ENCODE assay signal across 9 cellular contexts in genomic region chr7:102450242-102450641, GRCh38. TPM values are rescaled to one million over a fixed set of nuclear protein-coding genes. Genes with fewer than 3 reads are reported as not detected.
DNase-seq lines count a peak whose midpoint lies in the region; ATAC-seq, FAIRE-seq and TF ChIP-seq lines count a peak whose summit lies in the region.
"Had no signal": no experiment of that assay in that cellular context is flagged by ENCODE, and none has a peak within 500 bp of the region (broad histone marks: within the 10 kb centered on the region; RNA-seq: fewer than 3 reads in every experiment).

No MANE protein-coding gene starts in this region.

- H3K9me3 ChIP-seq in suprapubic skin, result no peaks in the 10 kb centered on the region

- DNase-seq in NCI-H526 (lab: John Stamatoyannopoulos, UW) (peak; percentile 45 to 50), NCI-H526 treated with DMSO at 0.1 percent for 48 hours (lab: John Stamatoyannopoulos, UW) (no peak), RCC 7860 (ENCODE audit: low spot score) (peak; percentile 26), suprapubic skin (ENCODE audit: low spot score in 2 of 2) (no peak), NCI-H146 treated with DMSO at 0.1 percent for 48 hours (lab: John Stamatoyannopoulos, UW; ENCODE audit: unreplicated experiment) (no peak)
- no peak for DNase-seq in central memory CD8-positive, alpha-beta T cell (ENCODE audit: low spot score in 2 of 2)
- peak; percentile 59 for DNase-seq in stimulated activated CD8-positive, alpha-beta memory T cell treated with anti-CD3 and anti-CD28 coated beads, Interleukin-4, amount 100 ng/mL, for 48 hours

- peaks cover 4% of the 10 kb centered on the region for H3K4me1 ChIP-seq in suprapubic skin

- no peaks in the 10 kb centered on the region for H3K4me1 Mint-ChIP-seq in central memory CD8-positive, alpha-beta T cell

- peak; percentile 73 for ATAC-seq in central memory CD8-positive, alpha-beta T cell (replicated peaks; ENCODE audit: extremely low read depth, poor library complexity, severe bottlenecking)
- ATAC-seq in HG03521 (IDR thresholded peaks at IDR 0.05; ENCODE audit: unreplicated experiment), result no peak

- no peaks in the 10 kb centered on the region for H3K27me3 Mint-ChIP-seq in central memory CD8-positive, alpha-beta T cell

- no peak for TF ChIP-seq POLR2A in suprapubic skin (IDR thresholded peaks at IDR 0.05)

- H3K9me3 Mint-ChIP-seq in central memory CD8-positive, alpha-beta T cell, result no peaks in the 10 kb centered on the region

- H3K4me3 ChIP-seq in suprapubic skin, result no peak overlapping the region

- WGBS in suprapubic skin, result 78% methylated on average over 6 of the region's 6 CpGs

- no peak for TF ChIP-seq CTCF in suprapubic skin (IDR thresholded peaks at IDR 0.05)

- FAIRE-seq in RCC 7860 (lab: Jason Lieb, UNC), result no peak
- FAIRE-seq: frontal cortex had no signal

- no peak overlapping the region for H3K4me3 Mint-ChIP-seq in central memory CD8-positive, alpha-beta T cell

- H3K27ac Mint-ChIP-seq in central memory CD8-positive, alpha-beta T cell (ENCODE audit: low read depth), result peak overlapping the region; percentile 55

- H3K36me3 Mint-ChIP-seq in central memory CD8-positive, alpha-beta T cell (ENCODE audit: insufficient read depth), result peaks cover 8% of the 10 kb centered on the region

- H3K36me3 ChIP-seq in suprapubic skin, result peaks cover 19% of the 10 kb centered on the region

- H3K27ac ChIP-seq in suprapubic skin, result no peak overlapping the region

- H3K27me3 ChIP-seq in suprapubic skin, result no peaks in the 10 kb centered on the region

- no peak for TF ChIP-seq EP300 in suprapubic skin (IDR thresholded peaks at IDR 0.05)

RNA-seq across cellular contexts. Expression of gene ALKBH4, which starts 14.4 kb away (rescaled TPM):
- 10 to 100 TPM; 17.9 to 41.1 (median 26.7) TPM for total RNA-seq in suprapubic skin

RNA-seq across cellular contexts. Expression of gene LRWD1, which starts 14.5 kb away (rescaled TPM):
- 10 to 100 TPM in 3 of 4 donors, 1 to 10 TPM in 1; 9.8 to 19.2 (median 16.4) TPM for total RNA-seq in suprapubic skin

RNA-seq across cellular contexts. Expression of gene ORAI2, which starts 16.9 kb away (rescaled TPM):
- total RNA-seq in suprapubic skin, result 1 to 10 TPM; 4.3 to 7.0 (median 5.0) TPM

RNA-seq across cellular contexts. Expression of gene POLR2J, which starts 28.5 kb away (rescaled TPM):
- total RNA-seq in suprapubic skin, result 10 to 100 TPM in 3 of 4 donors, 1 to 10 TPM in 1; 9.5 to 29.0 (median 19.3) TPM

RNA-seq across cellular contexts. Expression of gene PRKRIP1, which starts 54.1 kb away (rescaled TPM):
- 10 to 100 TPM; 21.5 to 54.7 (median 23.3) TPM for total RNA-seq in suprapubic skin

Comparison
In these comparisons a context has a peak if more than half of its experiments do, and no peak if none do; other contexts are left out.
1. DNase-seq: peak in NCI-H526 (2 of 2), RCC 7860 (single experiment) and stimulated activated CD8-positive, alpha-beta memory T cell treated with anti-CD3 and anti-CD28 coated beads, Interleukin-4, amount 100 ng/mL, for 48 hours (single experiment); none in NCI-H526 treated with DMSO at 0.1 percent for 48 hours (single experiment), central memory CD8-positive, alpha-beta T cell (0 of 2), suprapubic skin (0 of 2) and NCI-H146 treated with DMSO at 0.1 percent for 48 hours (single experiment).